ENCODE assay signal across 19 cellular contexts in the genomic region with DNA sequence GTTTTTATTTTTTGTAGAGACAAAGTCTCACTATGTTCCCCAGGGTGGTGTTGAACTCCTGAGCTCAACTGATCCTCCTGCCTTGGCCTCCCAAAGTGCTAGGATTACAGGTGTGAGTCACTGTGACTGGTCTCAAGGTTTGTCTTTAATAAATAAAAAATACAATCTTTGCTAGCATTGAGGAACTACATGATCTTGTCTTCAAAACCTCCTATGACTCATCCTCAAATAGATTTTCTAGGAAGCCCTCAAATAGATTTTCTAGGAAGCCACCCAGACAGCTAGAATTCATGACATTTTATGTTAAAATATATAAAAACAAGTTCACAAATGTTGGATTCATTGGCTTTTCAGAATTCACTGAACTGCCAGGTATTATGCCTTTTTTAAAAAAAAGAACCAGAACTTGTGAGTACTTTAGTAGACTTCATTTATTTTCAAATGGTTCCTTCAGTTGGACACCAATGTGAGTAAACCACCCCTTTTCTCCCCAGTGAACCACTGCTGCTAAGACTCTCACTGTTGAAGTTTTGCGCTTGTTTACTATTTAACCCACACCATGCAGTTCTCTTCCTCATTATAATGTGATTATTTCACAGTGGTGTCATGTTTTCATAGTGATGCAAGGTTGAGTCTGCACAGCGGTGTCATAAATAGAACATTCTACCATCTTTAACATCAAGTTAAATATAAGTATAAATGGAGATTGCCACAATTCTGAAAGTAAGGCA.
DNase-seq lines count a peak whose midpoint lies in the region; ATAC-seq and TF ChIP-seq lines count a peak whose summit lies in the region.
"Had no signal": no experiment of that assay in that cellular context is flagged by ENCODE, and none has a peak within 500 bp of the region (broad histone marks: within the 10 kb centered on the region; RNA-seq: fewer than 3 reads in every experiment).

No MANE protein-coding gene starts in this region.

- peaks cover 4 to 20% of the 10 kb centered on the region in 2 donors for H3K27me3 Mint-ChIP-seq in natural killer cell treated with Interleukin-12 subunit alpha and Interleukin-12 subunit beta and Interleukin-15 and Interleukin-18, amount 100 ng/mL, for 72 hours
- peaks cover 0 to 11% of the 10 kb centered on the region in 2 donors for H3K27me3 Mint-ChIP-seq in natural killer cell (ENCODE audit: low read depth in 2 of 2)

- no peak for TF ChIP-seq CTCF in natural killer cell (IDR thresholded peaks at IDR 0.05)
- no peak for TF ChIP-seq CTCF in NB4 (IDR thresholded peaks at IDR 0.05; ENCODE audit: low read depth, low read length)
- TF ChIP-seq CTCF in choroid plexus epithelial cell (conservative IDR thresholded peaks at IDR 0.05; ENCODE audit: low read depth, low read length), result no peak
- no peak for TF ChIP-seq CTCF in ovary (IDR thresholded peaks at IDR 0.05)

- H3K4me3 ChIP-seq in NB4 (ENCODE audit: low read depth, low read length) (no peak overlapping the region), choroid plexus epithelial cell (ENCODE audit: low read depth, low read length) (no peak overlapping the region), ovary (no peak overlapping the region)
- H3K4me3 ChIP-seq: lower lobe of right lung had no signal

- peaks cover 3 to 13% of the 10 kb centered on the region in 2 donors for H3K4me1 Mint-ChIP-seq in natural killer cell treated with Interleukin-12 subunit alpha and Interleukin-12 subunit beta and Interleukin-15 and Interleukin-18, amount 100 ng/mL, for 72 hours (ENCODE audit: low read depth in 2 of 2)
- H3K4me1 Mint-ChIP-seq in natural killer cell, result no peaks in the 10 kb centered on the region

- TF ChIP-seq POLR2A in NB4 (IDR thresholded peaks at IDR 0.05; ENCODE audit: extremely low read depth, insufficient read length), result no peak
- TF ChIP-seq POLR2A in ovary (IDR thresholded peaks at IDR 0.05), result no peak

- H3K9me3 Mint-ChIP-seq in natural killer cell treated with Interleukin-12 subunit alpha and Interleukin-12 subunit beta and Interleukin-15 and Interleukin-18, amount 100 ng/mL, for 72 hours, result no peaks in the 10 kb centered on the region
- no peaks in the 10 kb centered on the region for H3K9me3 Mint-ChIP-seq in natural killer cell

- H3K27ac ChIP-seq in ovary, result no peak overlapping the region
- H3K27ac ChIP-seq: lower lobe of right lung, parathyroid adenoma, VCaP had no signal

- peaks cover 5% of the 10 kb centered on the region for H3K36me3 Mint-ChIP-seq in natural killer cell treated with Interleukin-12 subunit alpha and Interleukin-12 subunit beta and Interleukin-15 and Interleukin-18, amount 100 ng/mL, for 72 hours
- no peaks in the 10 kb centered on the region for H3K36me3 Mint-ChIP-seq in natural killer cell

- no peaks in the 10 kb centered on the region for H3K27me3 ChIP-seq in ovary

- TF ChIP-seq EP300 in ovary (IDR thresholded peaks at IDR 0.05), result no peak

- 96 to 98% (median 97%) methylated on average over 2 of the region's 2 CpGs for WGBS in ovary, 3 donors

- peak in 1 of 2 donors; percentile 78 for ATAC-seq in natural killer cell treated with Interleukin-12 subunit alpha and Interleukin-12 subunit beta and Interleukin-15 and Interleukin-18, amount 100 ng/mL, for 72 hours
- ATAC-seq in natural killer cell (no peak), HG02759 (IDR thresholded peaks at IDR 0.05; ENCODE audit: unreplicated experiment) (no peak), HG03432 (IDR thresholded peaks at IDR 0.05; ENCODE audit: unreplicated experiment) (no peak)
- ATAC-seq: HepG2, lower lobe of right lung had no signal

- no peaks in the 10 kb centered on the region for H3K9me3 ChIP-seq in ovary
- H3K9me3 ChIP-seq: lower lobe of right lung, SK-N-SH had no signal

- no peaks in the 10 kb centered on the region for H3K4me1 ChIP-seq in ovary (ENCODE audit: insufficient read depth)
- H3K4me1 ChIP-seq: lower lobe of right lung, parathyroid adenoma had no signal

- H3K27ac Mint-ChIP-seq in natural killer cell treated with Interleukin-12 subunit alpha and Interleukin-12 subunit beta and Interleukin-15 and Interleukin-18, amount 100 ng/mL, for 72 hours, result peak overlapping the region in 1 of 2 donors; percentile 47
- H3K27ac Mint-ChIP-seq in natural killer cell, result no peak overlapping the region

- no peak for DNase-seq in natural killer cell treated with Interleukin-12 subunit alpha and Interleukin-12 subunit beta and Interleukin-15 and Interleukin-18, amount 100 ng/mL, for 72 hours (ENCODE audit: low spot score)
- DNase-seq in natural killer cell (no peak), NB4 (ENCODE audit: low read depth) (peak; percentile 15), choroid plexus epithelial cell (ENCODE audit: low read depth) (peak; percentile 45), NK-92 (lab: John Stamatoyannopoulos, UW; ENCODE audit: unreplicated experiment) (no peak), ovary (no peak)
- DNase-seq: activated naive CD4-positive, alpha-beta T cell; cortex of kidney; glutamatergic neuron; lower lobe of right lung; NCI-H1105; NCI-H69; SK-N-SH; stimulated activated CD4-positive, alpha-beta T cell treated with anti-CD3 and anti-CD28 coated beads, Interleukin-2, amount 100 ng/mL, for 48 hours had no signal

- H3K36me3 ChIP-seq in ovary, result no peaks in the 10 kb centered on the region
- H3K36me3 ChIP-seq: lower lobe of right lung had no signal

- intact Hi-C loops in natural killer cell (cut with micrococcal nuclease), result no loop called here
- intact Hi-C loops in ovary (cut with DNase I), result loop anchor here in 1 of 4 donors (10.0 kb wide), 1 partner anchor 910 kb away; no protein-coding TSS in a partner anchor

- H3K4me3 Mint-ChIP-seq in natural killer cell treated with Interleukin-12 subunit alpha and Interleukin-12 subunit beta and Interleukin-15 and Interleukin-18, amount 100 ng/mL, for 72 hours, result peak overlapping the region; percentile 36
- no peak overlapping the region for H3K4me3 Mint-ChIP-seq in natural killer cell

Comparison
In these comparisons a context has a peak if more than half of its experiments do, and no peak if none do; other contexts are left out.
1. DNase-seq: peak in NB4 (single experiment) and choroid plexus epithelial cell (single experiment); none in natural killer cell treated with Interleukin-12 subunit alpha and Interleukin-12 subunit beta and Interleukin-15 and Interleukin-18, amount 100 ng/mL, for 72 hours (single experiment), natural killer cell (single experiment), NK-92 (single experiment) and ovary (0 of 5).